Comparison of ENCODE assay signal across 24 cellular contexts in the genomic region with DNA sequence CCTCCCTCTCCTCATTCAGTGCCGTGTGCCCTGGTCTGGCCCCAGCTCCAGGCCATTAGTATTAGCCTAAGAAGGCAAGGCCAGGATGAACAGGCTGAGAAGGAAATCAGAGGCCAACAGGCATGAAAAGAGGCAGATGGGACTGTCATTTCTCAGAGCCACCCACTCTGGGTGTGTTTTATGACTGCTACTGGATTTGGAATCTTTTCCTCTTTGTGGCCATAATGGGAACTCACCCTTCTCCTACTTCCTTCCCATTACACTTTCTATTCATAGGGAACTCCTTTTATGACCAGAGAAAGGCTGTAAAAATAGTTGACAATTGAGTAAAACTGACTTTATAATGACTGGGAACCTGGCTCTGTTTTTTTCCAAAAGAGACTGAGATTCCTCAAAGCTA. TPM values are rescaled to one million over a fixed set of nuclear protein-coding genes. Genes with fewer than 3 reads are reported as not detected.
"Had no signal": no experiment of that assay in that cellular context is flagged by ENCODE, and none has a peak within 500 bp of the region (broad histone marks: within the 10 kb centered on the region; RNA-seq: fewer than 3 reads in every experiment).

No MANE protein-coding gene starts in this region.

- H3K4me1 ChIP-seq: esophagus muscularis mucosa had no signal

- ATAC-seq: effector memory CD8-positive, alpha-beta T cell; sciatic nerve had no signal

- H3K36me3 Mint-ChIP-seq: activated naive CD4-positive, alpha-beta T cell treated with anti-CD3 and anti-CD28 coated beads, Interleukin-2, amount 50 U/mL, for 24 hours; brain; memory B cell had no signal

- FAIRE-seq: endothelial cell of umbilical vein, frontal cortex, islet of Langerhans had no signal

- H3K9me3 Mint-ChIP-seq: activated naive CD4-positive, alpha-beta T cell treated with anti-CD3 and anti-CD28 coated beads, Interleukin-2, amount 50 U/mL, for 24 hours; brain; effector memory CD8-positive, alpha-beta T cell; memory B cell had no signal

- H3K27ac Mint-ChIP-seq: activated naive CD4-positive, alpha-beta T cell treated with anti-CD3 and anti-CD28 coated beads, Interleukin-2, amount 50 U/mL, for 24 hours; brain; effector memory CD8-positive, alpha-beta T cell; memory B cell had no signal

- H3K4me1 Mint-ChIP-seq: activated naive CD4-positive, alpha-beta T cell treated with anti-CD3 and anti-CD28 coated beads, Interleukin-2, amount 50 U/mL, for 24 hours; brain had no signal

- H3K27ac ChIP-seq: esophagus muscularis mucosa, thoracic aorta had no signal

- H3K4me3 Mint-ChIP-seq: activated naive CD4-positive, alpha-beta T cell treated with anti-CD3 and anti-CD28 coated beads, Interleukin-2, amount 50 U/mL, for 24 hours; brain; effector memory CD8-positive, alpha-beta T cell; memory B cell had no signal

- H3K4me3 ChIP-seq: esophagus muscularis mucosa, thoracic aorta had no signal

- H3K9me3 ChIP-seq: esophagus muscularis mucosa, thoracic aorta had no signal

- DNase-seq: activated gamma-delta T cell treated with Interleukin-2 at 50 U/mL for 16 hours; activated T-cell treated with anti-CD3 and anti-CD28 coated beads, Interleukin-2, amount 50 U/mL, for 1 hour; anterior cingulate cortex; caudate nucleus; effector memory CD8-positive, alpha-beta T cell; glutamatergic neuron; stimulated activated CD4-positive, alpha-beta T cell treated with anti-CD3 and anti-CD28 coated beads, Interleukin-2, amount 100 ng/mL, for 48 hours; stimulated activated CD8-positive, alpha-beta memory T cell treated with anti-CD3 and anti-CD28 coated beads, Interleukin-4, amount 100 ng/mL, for 48 hours; stimulated activated naive CD4-positive, alpha-beta T cell treated with Interleukin-2 at 50 U/mL for 16 hours had no signal

- H3K36me3 ChIP-seq: esophagus muscularis mucosa, thoracic aorta had no signal

RNA-seq across cellular contexts. Expression of a gene that starts 17.7 kb away (rescaled TPM):
- total RNA-seq: dermis microvascular lymphatic vessel endothelial cell; endothelial cell of umbilical vein; lower leg skin; renal cortical epithelial cell; T-helper 2 cell treated with Interferon-gamma antibody and Interleukin-4, amounts not matched to agents 100 ng/mL and 5 ng/mL, for 36 hours; thoracic aorta had no signal
- polyA plus RNA-seq: endothelial cell of umbilical vein, neural cell, urinary bladder had no signal

RNA-seq across cellular contexts. Expression of a gene that starts 48.7 kb away (rescaled TPM):
- total RNA-seq: frontal cortex had no signal
